In genomic region chr18:59269563-59270214, GRCh38 we compare ENCODE assay signal across 10 cellular contexts. TPM values are rescaled to one million over a fixed set of nuclear protein-coding genes. Genes with fewer than 3 reads are reported as not detected.
DNase-seq lines count a peak whose midpoint lies in the region; TF ChIP-seq lines count a peak whose summit lies in the region.
"Had no signal": no experiment of that assay in that cellular context is flagged by ENCODE, and none has a peak within 500 bp of the region (broad histone marks: within the 10 kb centered on the region; RNA-seq: fewer than 3 reads in every experiment).

No MANE protein-coding gene starts in this region.

- no peak overlapping the region for H4K12ac ChIP-seq in trophoblast cell (ENCODE audit: low read depth, low read length)

- H2BK5ac ChIP-seq in trophoblast cell (ENCODE audit: low read depth, low read length, poor library complexity), result no peak overlapping the region

- no peaks in the 10 kb centered on the region for H3K9me3 ChIP-seq in MM.1S (replicated peaks; ENCODE audit: insufficient read depth, low read length)
- H3K9me3 ChIP-seq in esophagus muscularis mucosa, result no peaks in the 10 kb centered on the region
- peaks cover 14% of the 10 kb centered on the region for H3K9me3 ChIP-seq in trophoblast cell (ENCODE audit: insufficient read depth, low read depth, low read length)

- no peaks in the 10 kb centered on the region for H3K79me1 ChIP-seq in trophoblast cell (ENCODE audit: low read length)

- peak overlapping the region; percentile 43 for H3K4me3 Mint-ChIP-seq in T-helper 1 cell treated with Interleukin-12 subunit alpha and Interleukin-12 subunit beta and Interleukin-4 antibody, amounts not matched to agents 30 μg/mL and 1 μg/mL, for 36 hours

- H3K14ac ChIP-seq in trophoblast cell (ENCODE audit: low read length), result no peak overlapping the region

- H3F3A ChIP-seq in MM.1S (ENCODE audit: insufficient read depth, low read length), result no peaks in the 10 kb centered on the region

- no peak overlapping the region for H3K23ac ChIP-seq in trophoblast cell (ENCODE audit: low read length)

- H3K4me1 ChIP-seq in MM.1S (ENCODE audit: low read length) (0 out of 2 replicates have a peak, but pooled peaks cover 4% of the 10 kb centered on the region), esophagus muscularis mucosa (peaks cover 24 to 61% (median 61%) of the 10 kb centered on the region in 4 donors), trophoblast cell (ENCODE audit: control insufficient read depth in 1 of 2, insufficient read depth in 2 of 2, low read length in 2 of 2) (peaks cover 19% of the 10 kb centered on the region in 2 experiments)

- no peaks in the 10 kb centered on the region for H4K20me1 ChIP-seq in MM.1S (ENCODE audit: insufficient read depth, low read length)

- TF ChIP-seq EP300 in esophagus muscularis mucosa (IDR thresholded peaks at IDR 0.05), result no peak

- H3K9ac ChIP-seq in MM.1S (ENCODE audit: low read length) (no peak overlapping the region), trophoblast cell (ENCODE audit: low read length) (no peak overlapping the region)

- peaks cover 85% of the 10 kb centered on the region for H3K27me3 Mint-ChIP-seq in T-helper 1 cell treated with Interleukin-12 subunit alpha and Interleukin-12 subunit beta and Interleukin-4 antibody, amounts not matched to agents 30 μg/mL and 1 μg/mL, for 36 hours (ENCODE audit: low read depth)

- peak overlapping the region; percentile 45 for H3K27ac Mint-ChIP-seq in T-helper 1 cell treated with Interleukin-12 subunit alpha and Interleukin-12 subunit beta and Interleukin-4 antibody, amounts not matched to agents 30 μg/mL and 1 μg/mL, for 36 hours

- no peak overlapping the region for H3K27ac ChIP-seq in MM.1S (ENCODE audit: low read length)
- H3K27ac ChIP-seq in esophagus muscularis mucosa (replicated peaks in 1 of 4), result no peak overlapping the region
- H3K27ac ChIP-seq in trophoblast cell (ENCODE audit: low read depth, low read length), result no peak overlapping the region

- H2BK12ac ChIP-seq in trophoblast cell (ENCODE audit: low read length), result no peak overlapping the region

- no peaks in the 10 kb centered on the region for H3K36me3 Mint-ChIP-seq in T-helper 1 cell treated with Interleukin-12 subunit alpha and Interleukin-12 subunit beta and Interleukin-4 antibody, amounts not matched to agents 30 μg/mL and 1 μg/mL, for 36 hours (ENCODE audit: low read depth)

- H3K9me2 ChIP-seq in MM.1S (replicated peaks; ENCODE audit: insufficient read depth, low read length), result no peaks in the 10 kb centered on the region

- H3K27me3 ChIP-seq in MM.1S (replicated peaks; ENCODE audit: insufficient read depth, low read length), result peaks cover 52% of the 10 kb centered on the region
- H3K27me3 ChIP-seq in esophagus muscularis mucosa, result peaks cover 3 to 100% (median 80%) of the 10 kb centered on the region in 4 donors
- H3K27me3 ChIP-seq in trophoblast cell (ENCODE audit: insufficient read depth, low read length), result peaks cover 97% of the 10 kb centered on the region

- peaks cover 18% of the 10 kb centered on the region for H3K4me1 Mint-ChIP-seq in T-helper 1 cell treated with Interleukin-12 subunit alpha and Interleukin-12 subunit beta and Interleukin-4 antibody, amounts not matched to agents 30 μg/mL and 1 μg/mL, for 36 hours (ENCODE audit: low read depth)

- intact Hi-C loops in esophagus muscularis mucosa (cut with DNase I), result no loop called here

- H2AFZ ChIP-seq in MM.1S (ENCODE audit: low read length) (peak overlapping the region; percentile 51; the same call in 1 of the 2 replicates), trophoblast cell (ENCODE audit: insufficient read depth, low read length, poor library complexity) (peak overlapping the region; percentile 87)

- H3K4ac ChIP-seq in trophoblast cell (ENCODE audit: low read depth, low read length), result no peak overlapping the region

- H3K18ac ChIP-seq in trophoblast cell (ENCODE audit: low read length), result no peak overlapping the region

- H3K36me3 ChIP-seq in MM.1S (replicated peaks; ENCODE audit: insufficient read depth, low read length), result no peaks in the 10 kb centered on the region
- H3K36me3 ChIP-seq in esophagus muscularis mucosa, result no peaks in the 10 kb centered on the region
- H3K36me3 ChIP-seq in trophoblast cell (ENCODE audit: control insufficient read depth in 1 of 2, insufficient read depth in 2 of 2, low read length in 2 of 2), result no peaks in the 10 kb centered on the region

- 0 out of 2 replicates have a peak overlapping the region, but pooled peaks have one; percentile 36 for H3K4me3 ChIP-seq in MM.1S (ENCODE audit: low read length)
- peak overlapping the region in 3 of 4 donors; percentile 3 to 45 (median 35) for H3K4me3 ChIP-seq in esophagus muscularis mucosa
- H3K4me3 ChIP-seq in trophoblast cell (ENCODE audit: low read depth, low read length), result peak overlapping the region; percentile 66

- no peak overlapping the region for H2AK5ac ChIP-seq in trophoblast cell (ENCODE audit: low read length)

- H3K4me2 ChIP-seq in MM.1S (ENCODE audit: low read depth, low read length) (peak overlapping the region; percentile 47; the same call in 1 of the 2 replicates), trophoblast cell (ENCODE audit: low read length) (peak overlapping the region; percentile 75)

- no peak for TF ChIP-seq POLR2A in esophagus muscularis mucosa (IDR thresholded peaks at IDR 0.05; ENCODE audit: low read depth)

- DNase-seq in T-helper 1 cell, result no peak
- DNase-seq in MM.1S, result no peak
- DNase-seq in esophagus muscularis mucosa (ENCODE audit: extremely low spot score), result no peak
- no peak for DNase-seq in trophoblast cell
- DNase-seq in HUDEP-2 (lab: John Stamatoyannopoulos, UW; ENCODE audit: unreplicated experiment in 76 of 76), result no peak
- no peak for DNase-seq in HEK293T (ENCODE audit: extremely low spot score)
- DNase-seq in HPDE6-E6E7 (ENCODE audit: extremely low spot score), result no peak

- no peaks in the 10 kb centered on the region for H3K79me2 ChIP-seq in MM.1S (ENCODE audit: low read length)
- H3K79me2 ChIP-seq in trophoblast cell (ENCODE audit: control insufficient read depth, insufficient read depth, low read length, poor library complexity), result no peaks in the 10 kb centered on the region

- no peak overlapping the region for H4K91ac ChIP-seq in trophoblast cell (ENCODE audit: low read depth, low read length)

- H3K9me3 Mint-ChIP-seq in T-helper 1 cell treated with Interleukin-12 subunit alpha and Interleukin-12 subunit beta and Interleukin-4 antibody, amounts not matched to agents 30 μg/mL and 1 μg/mL, for 36 hours, result no peaks in the 10 kb centered on the region

- CTCF ChIA-PET in HEK293T (lab: Yijun Ruan, JAX), result interaction anchor here (1.6 kb wide), 1 partner anchor 9 kb away, joined by 3 read pairs; no protein-coding TSS in a partner anchor

- TF ChIP-seq CTCF in MM.1S (IDR thresholded peaks at IDR 0.05; ENCODE audit: low read length) (no peak), esophagus muscularis mucosa (IDR thresholded peaks at IDR 0.05) (no peak)

- no peak overlapping the region for H4K8ac ChIP-seq in trophoblast cell (ENCODE audit: low read depth, low read length)

- H2BK120ac ChIP-seq in trophoblast cell (ENCODE audit: insufficient read depth, low read length, poor library complexity), result no peak overlapping the region

- WGBS in esophagus muscularis mucosa, result 9% methylated on average over 19 of the region's 19 CpGs
- WGBS in trophoblast cell (ENCODE audit: extremely low coverage, insufficient coverage, insufficient read length), result no CpG with 5 or more reads among the region's 19 CpGs

- POLR2A ChIA-PET in HEK293T (lab: Yijun Ruan, JAX), result interaction anchor here (0.6 to 2.8 kb wide), 2 partner anchors 10 to 183 kb away, joined by 3 to 10 read pairs; no protein-coding TSS in a partner anchor

TF ChIP-seq in HEK293T, 16 proteins besides CTCF, POLR2A, EP300 and RAD21:
- TF ChIP-seq FOXK2 (IDR thresholded peaks at IDR 0.05) (no peak), CTBP1 (IDR thresholded peaks at IDR 0.05; ENCODE audit: borderline replicate concordance) (no peak), SP1 (IDR thresholded peaks at IDR 0.05) (no peak), NFRKB (IDR thresholded peaks at IDR 0.05) (no peak)

RNA-seq across cellular contexts. Expression of gene RAX, which starts 3.6 kb away (rescaled TPM):
- not detected for total RNA-seq in esophagus muscularis mucosa
- 0.03 TPM in 1 of 2 replicates, not detected in the other for polyA plus RNA-seq in trophoblast cell (2013)
- total RNA-seq: glomerular endothelial cell; T-helper 1 cell treated with Interleukin-12 subunit alpha and Interleukin-12 subunit beta and Interleukin-4 antibody, amounts not matched to agents 30 ng/mL and 1 ng/mL, for 36 hours had no signal

RNA-seq across cellular contexts. Expression of gene CPLX4, which starts 48.8 kb away (rescaled TPM):
- not detected for total RNA-seq in esophagus muscularis mucosa
- polyA plus RNA-seq in trophoblast cell (2013), result 0.19 and 0.25 TPM in 2 replicates
- total RNA-seq: glomerular endothelial cell; T-helper 1 cell treated with Interleukin-12 subunit alpha and Interleukin-12 subunit beta and Interleukin-4 antibody, amounts not matched to agents 30 ng/mL and 1 ng/mL, for 36 hours had no signal

RNA-seq across cellular contexts. Expression of gene GRP, which starts 49.7 kb away (rescaled TPM):
- 1 to 10 TPM in 3 of 4 donors, under 1 TPM in 1; 0.98 to 7.9 (median 2.5) TPM for total RNA-seq in esophagus muscularis mucosa
- polyA plus RNA-seq in trophoblast cell (2013), result not detected in 2 replicates
- total RNA-seq: glomerular endothelial cell; T-helper 1 cell treated with Interleukin-12 subunit alpha and Interleukin-12 subunit beta and Interleukin-4 antibody, amounts not matched to agents 30 ng/mL and 1 ng/mL, for 36 hours had no signal
